ENCODE assay signal across 18 cellular contexts in genomic region chr9:96159596-96159995, GRCh38.
"Had no signal": no experiment of that assay in that cellular context is flagged by ENCODE, and none has a peak within 500 bp of the region (broad histone marks: within the 10 kb centered on the region; RNA-seq: fewer than 3 reads in every experiment).

No MANE protein-coding gene starts in this region.

- H3K27ac ChIP-seq: psoas muscle, right lobe of liver had no signal

- H3K27me3 Mint-ChIP-seq: dendritic cell treated with granulocyte-macrophage colony-stimulating factor and Interleukin-4, amounts not matched to agents 40 ng/mL and 50 ng/mL, for 4 days had no signal

- H3K27me3 ChIP-seq: right lobe of liver, thyroid gland had no signal

- H3K9me3 Mint-ChIP-seq: dendritic cell treated with granulocyte-macrophage colony-stimulating factor and Interleukin-4, amounts not matched to agents 40 ng/mL and 50 ng/mL, for 4 days; nephron had no signal

- H3K9me3 ChIP-seq: esophagus squamous epithelium, psoas muscle, right lobe of liver, thyroid gland had no signal

- H3K36me3 Mint-ChIP-seq: naive B cell, type B pancreatic cell had no signal

- H3K4me3 ChIP-seq: esophagus squamous epithelium, lung, psoas muscle, right lobe of liver, thyroid gland had no signal

- H3K27ac Mint-ChIP-seq: dendritic cell treated with granulocyte-macrophage colony-stimulating factor and Interleukin-4, amounts not matched to agents 40 ng/mL and 50 ng/mL, for 4 days; naive B cell; nephron; type B pancreatic cell had no signal

- DNase-seq: esophagus squamous epithelium; kidney; left cardiac atrium; left ventricle myocardium superior; mesendoderm; naive B cell; psoas muscle; retina; right lobe of liver; stimulated activated CD4-positive, alpha-beta T cell treated with anti-CD3 and anti-CD28 coated beads, Interleukin-2, amount 100 ng/mL, for 24 hours; stimulated activated CD4-positive, alpha-beta T cell treated with anti-CD3 and anti-CD28 coated beads, Interleukin-4, amount 100 ng/mL, for 4 hours; stimulated activated naive CD4-positive, alpha-beta T cell treated with Interleukin-2 at 50 U/mL for 16 hours; thyroid gland had no signal

- H3K4me3 Mint-ChIP-seq: dendritic cell treated with granulocyte-macrophage colony-stimulating factor and Interleukin-4, amounts not matched to agents 40 ng/mL and 50 ng/mL, for 4 days; naive B cell; nephron; type B pancreatic cell had no signal

- H3K36me3 ChIP-seq: esophagus squamous epithelium, right lobe of liver, thyroid gland had no signal

- H3K4me1 ChIP-seq: psoas muscle, right lobe of liver had no signal

- FAIRE-seq: kidney, urothelium cell line had no signal

- ATAC-seq: left cardiac atrium, psoas muscle, right lobe of liver had no signal
